15 cellular contexts compared by ENCODE assay signal in genomic region chr2:53028746-53029423, GRCh38.
"Had no signal": no experiment of that assay in that cellular context is flagged by ENCODE, and none has a peak within 500 bp of the region (broad histone marks: within the 10 kb centered on the region; RNA-seq: fewer than 3 reads in every experiment).

No MANE protein-coding gene starts in this region.

- H3K9me3 ChIP-seq: ascending aorta, heart right ventricle, upper lobe of right lung had no signal

- H3K36me3 ChIP-seq: ascending aorta, heart right ventricle, upper lobe of right lung had no signal

- DNase-seq: activated CD4-positive, alpha-beta T cell treated with anti-CD3 and anti-CD28 coated beads for 4 hours; activated CD8-positive, alpha-beta T cell treated with anti-CD3 and anti-CD28 coated beads, Interleukin-2, amount 10 ng/mL, durations not matched to agents 7 days and 5 days; activated naive CD4-positive, alpha-beta T cell treated with Interleukin-2 at 50 U/mL for 16 hours; activated naive CD8-positive, alpha-beta T cell treated with anti-CD3 and anti-CD28 coated beads, Interleukin-2, amount 50 U/mL, for 24 hours; heart right ventricle; mammary epithelial cell; right cardiac atrium; small intestine; T-cell; T1000; upper lobe of right lung had no signal

- H3K4me1 ChIP-seq: ascending aorta, heart right ventricle, parathyroid adenoma, upper lobe of right lung had no signal

- ATAC-seq: activated CD8-positive, alpha-beta T cell treated with anti-CD3 and anti-CD28 coated beads, Interleukin-2, amount 10 ng/mL, durations not matched to agents 7 days and 5 days; activated naive CD8-positive, alpha-beta T cell treated with anti-CD3 and anti-CD28 coated beads, Interleukin-2, amount 50 U/mL, for 24 hours; left lobe of liver; stimulated activated memory B cell treated with anti-CD40 and anti-IgM and Interleukin-4, amounts not matched to agents 10 μg/mL and 1 μg/mL and 100 μg/mL, for 72 hours; T-cell had no signal

- H3K9me3 Mint-ChIP-seq: activated naive CD8-positive, alpha-beta T cell treated with anti-CD3 and anti-CD28 coated beads, Interleukin-2, amount 50 U/mL, for 24 hours; stimulated activated memory B cell treated with anti-CD40 and anti-IgM and Interleukin-4, amounts not matched to agents 10 μg/mL and 1 μg/mL and 100 μg/mL, for 72 hours had no signal

- H3K27me3 Mint-ChIP-seq: activated naive CD8-positive, alpha-beta T cell treated with anti-CD3 and anti-CD28 coated beads, Interleukin-2, amount 50 U/mL, for 24 hours; stimulated activated memory B cell treated with anti-CD40 and anti-IgM and Interleukin-4, amounts not matched to agents 10 μg/mL and 1 μg/mL and 100 μg/mL, for 72 hours; T-cell had no signal

- H3K27ac Mint-ChIP-seq: activated CD8-positive, alpha-beta T cell treated with anti-CD3 and anti-CD28 coated beads, Interleukin-2, amount 10 ng/mL, durations not matched to agents 7 days and 5 days; activated naive CD8-positive, alpha-beta T cell treated with anti-CD3 and anti-CD28 coated beads, Interleukin-2, amount 50 U/mL, for 24 hours; stimulated activated memory B cell treated with anti-CD40 and anti-IgM and Interleukin-4, amounts not matched to agents 10 μg/mL and 1 μg/mL and 100 μg/mL, for 72 hours; T-cell had no signal

- H3K36me3 Mint-ChIP-seq: stimulated activated memory B cell treated with anti-CD40 and anti-IgM and Interleukin-4, amounts not matched to agents 10 μg/mL and 1 μg/mL and 100 μg/mL, for 72 hours; T-cell had no signal

- H3K4me3 Mint-ChIP-seq: activated CD8-positive, alpha-beta T cell treated with anti-CD3 and anti-CD28 coated beads, Interleukin-2, amount 10 ng/mL, durations not matched to agents 7 days and 5 days; activated naive CD8-positive, alpha-beta T cell treated with anti-CD3 and anti-CD28 coated beads, Interleukin-2, amount 50 U/mL, for 24 hours; stimulated activated memory B cell treated with anti-CD40 and anti-IgM and Interleukin-4, amounts not matched to agents 10 μg/mL and 1 μg/mL and 100 μg/mL, for 72 hours; T-cell had no signal

- H3K4me1 Mint-ChIP-seq: activated naive CD8-positive, alpha-beta T cell treated with anti-CD3 and anti-CD28 coated beads, Interleukin-2, amount 50 U/mL, for 24 hours; stimulated activated memory B cell treated with anti-CD40 and anti-IgM and Interleukin-4, amounts not matched to agents 10 μg/mL and 1 μg/mL and 100 μg/mL, for 72 hours; T-cell had no signal

- H3K4me3 ChIP-seq: ascending aorta, heart right ventricle, upper lobe of right lung had no signal
